In genomic region chr19:49676690-49677231, GRCh38 we compare ENCODE assay signal across 8 cellular contexts. TPM values are rescaled to one million over a fixed set of nuclear protein-coding genes. Genes with fewer than 3 reads are reported as not detected.
A peak's percentile ranks its signal among the peaks of the same experiment; 100 is the strongest.
DNase-seq lines count a peak whose midpoint lies in the region; ATAC-seq and TF ChIP-seq lines count a peak whose summit lies in the region.

No MANE protein-coding gene starts in this region.

- no peak overlapping the region for H3K23ac ChIP-seq in trophoblast cell (ENCODE audit: low read length)

- no peak overlapping the region for H2AFZ ChIP-seq in trophoblast cell (ENCODE audit: insufficient read depth, low read length, poor library complexity)

- intact Hi-C loops in adrenal gland (cut with DNase I), result loop anchor here in 1 of 2 donors (10.0 kb wide), 1 partner anchor 92 kb away; the partner anchor contains the start of genes NOSIP and PRRG2
- intact Hi-C loops in heart left ventricle (cut with DNase I), result loop anchor here in 7 of 10 donors (1.0 to 10.0 kb wide), 14 partner anchors 36 to 233 kb away; partner anchors contain the start of genes PRR12 (in 3 of the 7), PNKP (in 2 of the 7), RPS11 (in 2 of the 7) and RRAS (in 2 of the 7)
- intact Hi-C loops in transverse colon (cut with DNase I; ENCODE audit: low total_unique reads), result no loop called here

- H3K9ac ChIP-seq in trophoblast cell (ENCODE audit: low read length), result no peak overlapping the region

- no peaks in the 10 kb centered on the region for H3K27me3 ChIP-seq in adrenal gland
- no peaks in the 10 kb centered on the region for H3K27me3 ChIP-seq in heart left ventricle
- no peaks in the 10 kb centered on the region for H3K27me3 ChIP-seq in trophoblast cell (ENCODE audit: insufficient read depth, low read length)
- H3K27me3 ChIP-seq in transverse colon, result no peaks in the 10 kb centered on the region

- H3K9me3 ChIP-seq in adrenal gland (replicated peaks in 1 of 3) (no peaks in the 10 kb centered on the region), heart left ventricle (no peaks in the 10 kb centered on the region), trophoblast cell (ENCODE audit: insufficient read depth, low read depth, low read length) (peaks cover 1% of the 10 kb centered on the region), transverse colon (no peaks in the 10 kb centered on the region)

- H3K4me3 ChIP-seq in adrenal gland (peak overlapping the region in 3 of 4 donors; percentile 92 to 98 (median 95)), heart left ventricle (peak overlapping the region; percentile 71 to 100 (median 94)), trophoblast cell (ENCODE audit: low read depth, low read length) (peak overlapping the region; percentile 93), transverse colon (peak overlapping the region; percentile 62 to 94 (median 84))

- peak overlapping the region; percentile 74 to 97 (median 94) for H3K27ac ChIP-seq in adrenal gland
- H3K27ac ChIP-seq in heart left ventricle, result peak overlapping the region; percentile 80 to 100 (median 95)
- peak overlapping the region; percentile 95 for H3K27ac ChIP-seq in trophoblast cell (ENCODE audit: low read depth, low read length)
- peak overlapping the region; percentile 85 to 99 (median 95) for H3K27ac ChIP-seq in transverse colon

- WGBS in adrenal gland, 4 donors, result 0 to 1% (median 0%) methylated on average over 4 to 39 of the region's 39 CpGs
- WGBS in heart left ventricle, 4 donors, result 0 to 1% (median 0%) methylated on average over 15 to 39 of the region's 39 CpGs
- WGBS in trophoblast cell (ENCODE audit: extremely low coverage, insufficient coverage, insufficient read length), result no CpG with 5 or more reads among the region's 39 CpGs
- WGBS in transverse colon (ENCODE audit: low coverage in 1 of 2), 2 donors, result 1% methylated on average over 39 of the region's 39 CpGs; no CpG with 5 or more reads in 1 of the 2 donors

- no peak overlapping the region for H3K4ac ChIP-seq in trophoblast cell (ENCODE audit: low read depth, low read length)

- TF ChIP-seq POLR2A in adrenal gland (IDR thresholded peaks at IDR 0.05) (no peak), heart left ventricle (IDR thresholded peaks at IDR 0.05) (no peak), transverse colon (IDR thresholded peaks at IDR 0.05) (no peak)

- no peak overlapping the region for H2AK5ac ChIP-seq in trophoblast cell (ENCODE audit: low read length)

- H2BK120ac ChIP-seq in trophoblast cell (ENCODE audit: insufficient read depth, low read length, poor library complexity), result peak overlapping the region; percentile 81

- H3K36me3 ChIP-seq in adrenal gland (replicated peaks in 1 of 2) (peaks cover 0 to 11% of the 10 kb centered on the region in 2 donors), heart left ventricle (peaks cover 0 to 10% (median 9%) of the 10 kb centered on the region in 9 donors), trophoblast cell (ENCODE audit: control insufficient read depth in 1 of 2, insufficient read depth in 2 of 2, low read length in 2 of 2) (peaks cover 13 to 15% of the 10 kb centered on the region in 2 experiments), transverse colon (peaks cover 0 to 4% (median 2%) of the 10 kb centered on the region in 4 donors)

- H3K14ac ChIP-seq in trophoblast cell (ENCODE audit: low read length), result no peak overlapping the region

- no peak overlapping the region for H3K18ac ChIP-seq in trophoblast cell (ENCODE audit: low read length)

- TF ChIP-seq EP300 in transverse colon (IDR thresholded peaks at IDR 0.05; ENCODE audit: low read depth), result no peak

- peaks cover 20% of the 10 kb centered on the region for H3K79me1 ChIP-seq in trophoblast cell (ENCODE audit: low read length)

- peak overlapping the region; percentile 98 for H4K8ac ChIP-seq in trophoblast cell (ENCODE audit: low read depth, low read length)

- no peak overlapping the region for H4K12ac ChIP-seq in trophoblast cell (ENCODE audit: low read depth, low read length)

- ATAC-seq in HG02840 (IDR thresholded peaks at IDR 0.05; ENCODE audit: low FRiP score, unreplicated experiment), result peak; percentile 72
- ATAC-seq in heart left ventricle, result peak; percentile 87 to 92 (median 91)

- peak overlapping the region; percentile 91 for H2BK5ac ChIP-seq in trophoblast cell (ENCODE audit: low read depth, low read length, poor library complexity)

- H3K79me2 ChIP-seq in trophoblast cell (ENCODE audit: control insufficient read depth, insufficient read depth, low read length, poor library complexity), result peaks cover 28% of the 10 kb centered on the region

- TF ChIP-seq CTCF in GM10266 (IDR thresholded peaks at IDR 0.05; ENCODE audit: control insufficient read depth, insufficient read depth, low read depth, missing control alignments) (no peak), adrenal gland (IDR thresholded peaks at IDR 0.05) (no peak), heart left ventricle (IDR thresholded peaks at IDR 0.05) (no peak), transverse colon (IDR thresholded peaks at IDR 0.05) (no peak)

- DNase-seq in GM10266 (ENCODE audit: extremely low spot score) (peak; percentile 98), NCI-H1436 (lab: John Stamatoyannopoulos, UW) (peak; percentile 100), T follicular helper cell (ENCODE audit: low read depth) (peak; percentile 98), adrenal gland (peak; percentile 100), heart left ventricle (peak; percentile 99 to 100 (median 100)), trophoblast cell (peak; percentile 100), transverse colon (peak; percentile 100)

- no peak overlapping the region for H4K91ac ChIP-seq in trophoblast cell (ENCODE audit: low read depth, low read length)

- H3K4me2 ChIP-seq in trophoblast cell (ENCODE audit: low read length), result peak overlapping the region; percentile 95

- H3K4me1 ChIP-seq in adrenal gland (replicated peaks in 1 of 2) (peaks cover 27 to 43% of the 10 kb centered on the region in 2 donors), heart left ventricle (peaks cover 0 to 56% (median 41%) of the 10 kb centered on the region in 12 donors), trophoblast cell (ENCODE audit: control insufficient read depth in 1 of 2, insufficient read depth in 2 of 2, low read length in 2 of 2) (peaks cover 14 to 17% of the 10 kb centered on the region in 2 experiments), transverse colon (peaks cover 9 to 50% (median 43%) of the 10 kb centered on the region in 4 donors)

- in situ Hi-C loops in transverse colon (cut with MboI; ENCODE audit: low pct_ligation_motif_present in 1 of 4, low pct_unique_long_range_greater_than_20kb in 1 of 4, low sequenced_read_pairs in 3 of 4), result loop anchor here in 1 of 4 donors (10.0 kb wide), 1 partner anchor 102 kb away; no protein-coding TSS in a partner anchor

- H2BK12ac ChIP-seq in trophoblast cell (ENCODE audit: low read length), result no peak overlapping the region

RNA-seq across cellular contexts. Expression of gene PRMT1, which starts 0.3 kb away (rescaled TPM):
- total RNA-seq in adrenal gland, result 100 to 1,000 TPM in 7 of 8 donors, 10 to 100 TPM in 1; 80.4 to 262 (median 159) TPM
- polyA plus RNA-seq in adrenal gland, result 100 to 1,000 TPM; 158 to 198 (median 179) TPM
- total RNA-seq in heart left ventricle, result 100 to 1,000 TPM; 106 to 170 (median 124) TPM
- polyA plus RNA-seq in heart left ventricle, result 100 to 1,000 TPM; 113 to 283 TPM
- polyA plus RNA-seq in trophoblast cell (2013), result 149 and 153 TPM in 2 replicates
- total RNA-seq in transverse colon, result 100 to 1,000 TPM in 1 of 4 donors, 10 to 100 TPM in 3; 45.6 to 116 (median 70.3) TPM

RNA-seq across cellular contexts. Expression of gene BCL2L12, which starts 11.0 kb away (rescaled TPM):
- total RNA-seq in adrenal gland, result 10 to 100 TPM in 4 of 8 donors, 1 to 10 TPM in 4; 3.3 to 16.3 (median 9.9) TPM
- polyA plus RNA-seq in adrenal gland, result 10 to 100 TPM in 2 of 3 donors, 1 to 10 TPM in 1; 3.5 to 15.4 (median 13.9) TPM
- total RNA-seq in heart left ventricle, result 10 to 100 TPM in 5 of 9 donors, 1 to 10 TPM in 4; 5.9 to 15.9 (median 10.0) TPM
- 10 to 100 TPM; 14.2 to 18.6 TPM for polyA plus RNA-seq in heart left ventricle
- polyA plus RNA-seq in trophoblast cell (2013), result 131 and 139 TPM in 2 replicates
- 10 to 100 TPM in 1 of 4 donors, 1 to 10 TPM in 3; 5.4 to 10.2 (median 6.9) TPM for total RNA-seq in transverse colon

RNA-seq across cellular contexts. Expression of gene IRF3, which starts 11.1 kb away (rescaled TPM):
- total RNA-seq in adrenal gland (100 to 1,000 TPM in 2 of 8 donors, 10 to 100 TPM in 6; 33.7 to 108 (median 64.4) TPM), heart left ventricle (10 to 100 TPM; 23.1 to 55.7 (median 30.5) TPM), transverse colon (100 to 1,000 TPM in 2 of 4 donors, 10 to 100 TPM in 2; 73.0 to 164 (median 104) TPM)
- polyA plus RNA-seq in adrenal gland (100 to 1,000 TPM in 2 of 3 donors, 10 to 100 TPM in 1; 23.2 to 328 (median 159) TPM), heart left ventricle (10 to 100 TPM; 35.1 to 68.0 TPM)
- polyA plus RNA-seq in trophoblast cell (2013), result 92.5 and 102 TPM in 2 replicates

RNA-seq across cellular contexts. Expression of gene ADM5, which starts 12.6 kb away (rescaled TPM):
- 1 to 10 TPM in 1 of 8 donors, under 1 TPM in 7; 0.18 to 1.2 (median 0.50) TPM for total RNA-seq in adrenal gland
- 1 to 10 TPM in 2 of 3 donors, not detected in 1; 1.9 to 2.0 TPM for polyA plus RNA-seq in adrenal gland
- total RNA-seq in heart left ventricle, result 1 to 10 TPM in 1 of 9 donors, under 1 TPM in 7, not detected in 1; 0.14 to 1.6 (median 0.48) TPM
- under 1 TPM; 0.58 to 0.76 TPM for polyA plus RNA-seq in heart left ventricle
- polyA plus RNA-seq in trophoblast cell (2013), result 0.67 and 0.86 TPM in 2 replicates
- under 1 TPM in 2 of 4 donors, not detected in 2; 0.41 to 0.95 TPM for total RNA-seq in transverse colon

RNA-seq across cellular contexts. Expression of gene CPT1C, which starts 14.2 kb away (rescaled TPM):
- total RNA-seq in adrenal gland (1 to 10 TPM in 7 of 8 donors, not detected in 1; 2.4 to 9.4 (median 5.9) TPM), heart left ventricle (1 to 10 TPM in 8 of 9 donors, under 1 TPM in 1; 1.00 to 6.0 (median 2.2) TPM), transverse colon (10 to 100 TPM in 1 of 4 donors, 1 to 10 TPM in 3; 1.5 to 10.9 (median 2.2) TPM)
- polyA plus RNA-seq in adrenal gland (10 to 100 TPM in 2 of 3 donors, 1 to 10 TPM in 1; 5.8 to 55.7 (median 14.1) TPM), heart left ventricle (1 to 10 TPM; 3.0 to 3.1 TPM)
- 8.9 and 10.1 TPM in 2 replicates for polyA plus RNA-seq in trophoblast cell (2013)

Comparison
In these comparisons a context has a peak if more than half of its experiments do, and no peak if none do; other contexts are left out.
1. Peak in every context shown above with its lines: DNase-seq, ATAC-seq, H3K4me3 ChIP-seq and H3K27ac ChIP-seq.